1 cellular context compared by ENCODE assay signal in the genomic region with DNA sequence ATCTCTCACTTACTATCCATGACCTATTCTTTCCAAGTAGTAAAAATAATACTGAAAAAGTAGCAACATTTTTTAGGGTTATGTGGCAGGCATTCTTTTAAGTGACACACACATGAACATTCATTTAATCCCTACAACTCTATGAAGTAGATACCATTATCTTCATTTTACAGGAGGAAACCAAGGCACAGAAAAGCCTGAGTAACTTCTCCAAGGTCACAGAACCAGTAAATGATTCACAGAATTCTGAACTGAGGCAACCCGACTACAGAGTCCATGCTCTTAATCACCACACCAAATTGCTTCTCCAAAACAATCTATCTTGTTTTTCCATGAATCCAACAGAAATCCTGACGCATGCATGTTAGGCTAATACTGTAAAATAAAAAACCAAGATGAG.
TF ChIP-seq lines count a peak whose summit lies in the region.

No MANE protein-coding gene starts in this region.

TF ChIP-seq in SK-N-SH, 30 proteins besides CTCF, POLR2A, EP300 and RAD21 (continued from another document):
- no peak for TF ChIP-seq GATA2 (CRISPR knock-in tag; IDR thresholded peaks at IDR 0.05)
- TF ChIP-seq, protein P1, sequence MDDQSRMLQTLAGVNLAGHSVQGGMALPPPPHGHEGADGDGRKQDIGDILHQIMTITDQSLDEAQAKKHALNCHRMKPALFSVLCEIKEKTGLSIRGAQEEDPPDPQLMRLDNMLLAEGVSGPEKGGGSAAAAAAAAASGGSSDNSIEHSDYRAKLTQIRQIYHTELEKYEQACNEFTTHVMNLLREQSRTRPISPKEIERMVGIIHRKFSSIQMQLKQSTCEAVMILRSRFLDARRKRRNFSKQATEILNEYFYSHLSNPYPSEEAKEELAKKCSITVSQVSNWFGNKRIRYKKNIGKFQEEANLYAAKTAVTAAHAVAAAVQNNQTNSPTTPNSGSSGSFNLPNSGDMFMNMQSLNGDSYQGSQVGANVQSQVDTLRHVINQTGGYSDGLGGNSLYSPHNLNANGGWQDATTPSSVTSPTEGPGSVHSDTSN (IDR thresholded peaks at IDR 0.05): no peak
- TF ChIP-seq, protein P2, sequence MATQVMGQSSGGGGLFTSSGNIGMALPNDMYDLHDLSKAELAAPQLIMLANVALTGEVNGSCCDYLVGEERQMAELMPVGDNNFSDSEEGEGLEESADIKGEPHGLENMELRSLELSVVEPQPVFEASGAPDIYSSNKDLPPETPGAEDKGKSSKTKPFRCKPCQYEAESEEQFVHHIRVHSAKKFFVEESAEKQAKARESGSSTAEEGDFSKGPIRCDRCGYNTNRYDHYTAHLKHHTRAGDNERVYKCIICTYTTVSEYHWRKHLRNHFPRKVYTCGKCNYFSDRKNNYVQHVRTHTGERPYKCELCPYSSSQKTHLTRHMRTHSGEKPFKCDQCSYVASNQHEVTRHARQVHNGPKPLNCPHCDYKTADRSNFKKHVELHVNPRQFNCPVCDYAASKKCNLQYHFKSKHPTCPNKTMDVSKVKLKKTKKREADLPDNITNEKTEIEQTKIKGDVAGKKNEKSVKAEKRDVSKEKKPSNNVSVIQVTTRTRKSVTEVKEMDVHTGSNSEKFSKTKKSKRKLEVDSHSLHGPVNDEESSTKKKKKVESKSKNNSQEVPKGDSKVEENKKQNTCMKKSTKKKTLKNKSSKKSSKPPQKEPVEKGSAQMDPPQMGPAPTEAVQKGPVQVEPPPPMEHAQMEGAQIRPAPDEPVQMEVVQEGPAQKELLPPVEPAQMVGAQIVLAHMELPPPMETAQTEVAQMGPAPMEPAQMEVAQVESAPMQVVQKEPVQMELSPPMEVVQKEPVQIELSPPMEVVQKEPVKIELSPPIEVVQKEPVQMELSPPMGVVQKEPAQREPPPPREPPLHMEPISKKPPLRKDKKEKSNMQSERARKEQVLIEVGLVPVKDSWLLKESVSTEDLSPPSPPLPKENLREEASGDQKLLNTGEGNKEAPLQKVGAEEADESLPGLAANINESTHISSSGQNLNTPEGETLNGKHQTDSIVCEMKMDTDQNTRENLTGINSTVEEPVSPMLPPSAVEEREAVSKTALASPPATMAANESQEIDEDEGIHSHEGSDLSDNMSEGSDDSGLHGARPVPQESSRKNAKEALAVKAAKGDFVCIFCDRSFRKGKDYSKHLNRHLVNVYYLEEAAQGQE (IDR thresholded peaks at IDR 0.05; ENCODE audit: low read depth, low read length): no peak
- TF ChIP-seq, protein P3, sequence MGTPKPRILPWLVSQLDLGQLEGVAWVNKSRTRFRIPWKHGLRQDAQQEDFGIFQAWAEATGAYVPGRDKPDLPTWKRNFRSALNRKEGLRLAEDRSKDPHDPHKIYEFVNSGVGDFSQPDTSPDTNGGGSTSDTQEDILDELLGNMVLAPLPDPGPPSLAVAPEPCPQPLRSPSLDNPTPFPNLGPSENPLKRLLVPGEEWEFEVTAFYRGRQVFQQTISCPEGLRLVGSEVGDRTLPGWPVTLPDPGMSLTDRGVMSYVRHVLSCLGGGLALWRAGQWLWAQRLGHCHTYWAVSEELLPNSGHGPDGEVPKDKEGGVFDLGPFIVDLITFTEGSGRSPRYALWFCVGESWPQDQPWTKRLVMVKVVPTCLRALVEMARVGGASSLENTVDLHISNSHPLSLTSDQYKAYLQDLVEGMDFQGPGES (IDR thresholded peaks at IDR 0.05; ENCODE audit: low read depth, low read length): no peak
- TF ChIP-seq FOSL2 (IDR thresholded peaks at IDR 0.05; ENCODE audit: borderline replicate concordance, low read depth): no peak
- no peak for TF ChIP-seq YY1 (IDR thresholded peaks at IDR 0.05; ENCODE audit: low read depth)
- TF ChIP-seq NFIC (IDR thresholded peaks at IDR 0.05; ENCODE audit: borderline replicate concordance): no peak
- TF ChIP-seq, protein P4, sequence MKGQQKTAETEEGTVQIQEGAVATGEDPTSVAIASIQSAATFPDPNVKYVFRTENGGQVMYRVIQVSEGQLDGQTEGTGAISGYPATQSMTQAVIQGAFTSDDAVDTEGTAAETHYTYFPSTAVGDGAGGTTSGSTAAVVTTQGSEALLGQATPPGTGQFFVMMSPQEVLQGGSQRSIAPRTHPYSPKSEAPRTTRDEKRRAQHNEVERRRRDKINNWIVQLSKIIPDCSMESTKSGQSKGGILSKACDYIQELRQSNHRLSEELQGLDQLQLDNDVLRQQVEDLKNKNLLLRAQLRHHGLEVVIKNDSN (IDR thresholded peaks at IDR 0.05; ENCODE audit: borderline replicate concordance, low read depth): no peak
- TF ChIP-seq TEAD4 (IDR thresholded peaks at IDR 0.05; ENCODE audit: borderline replicate concordance, insufficient read depth): no peak
- TF ChIP-seq SMC3 (IDR thresholded peaks at IDR 0.05; ENCODE audit: low read depth, low read length): no peak
- no peak for TF ChIP-seq JUND (IDR thresholded peaks at IDR 0.05)
- TF ChIP-seq RFX5 (IDR thresholded peaks at IDR 0.05; ENCODE audit: low read length): no peak
- no peak for TF ChIP-seq ELF1 (IDR thresholded peaks at IDR 0.05)
- no peak for TF ChIP-seq NRF1 (IDR thresholded peaks at IDR 0.05; ENCODE audit: low read depth, low read length)
- TF ChIP-seq, protein P5, sequence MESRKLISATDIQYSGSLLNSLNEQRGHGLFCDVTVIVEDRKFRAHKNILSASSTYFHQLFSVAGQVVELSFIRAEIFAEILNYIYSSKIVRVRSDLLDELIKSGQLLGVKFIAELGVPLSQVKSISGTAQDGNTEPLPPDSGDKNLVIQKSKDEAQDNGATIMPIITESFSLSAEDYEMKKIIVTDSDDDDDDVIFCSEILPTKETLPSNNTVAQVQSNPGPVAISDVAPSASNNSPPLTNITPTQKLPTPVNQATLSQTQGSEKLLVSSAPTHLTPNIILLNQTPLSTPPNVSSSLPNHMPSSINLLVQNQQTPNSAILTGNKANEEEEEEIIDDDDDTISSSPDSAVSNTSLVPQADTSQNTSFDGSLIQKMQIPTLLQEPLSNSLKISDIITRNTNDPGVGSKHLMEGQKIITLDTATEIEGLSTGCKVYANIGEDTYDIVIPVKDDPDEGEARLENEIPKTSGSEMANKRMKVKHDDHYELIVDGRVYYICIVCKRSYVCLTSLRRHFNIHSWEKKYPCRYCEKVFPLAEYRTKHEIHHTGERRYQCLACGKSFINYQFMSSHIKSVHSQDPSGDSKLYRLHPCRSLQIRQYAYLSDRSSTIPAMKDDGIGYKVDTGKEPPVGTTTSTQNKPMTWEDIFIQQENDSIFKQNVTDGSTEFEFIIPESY (IDR thresholded peaks at IDR 0.05; ENCODE audit: borderline replicate concordance, low read depth): no peak
- TF ChIP-seq EZH2phosphoT487 (IDR thresholded peaks at IDR 0.05; ENCODE audit: borderline replicate concordance, low read depth): no peak
